ENCODE assay signal across 3 cellular contexts in the genomic region with DNA sequence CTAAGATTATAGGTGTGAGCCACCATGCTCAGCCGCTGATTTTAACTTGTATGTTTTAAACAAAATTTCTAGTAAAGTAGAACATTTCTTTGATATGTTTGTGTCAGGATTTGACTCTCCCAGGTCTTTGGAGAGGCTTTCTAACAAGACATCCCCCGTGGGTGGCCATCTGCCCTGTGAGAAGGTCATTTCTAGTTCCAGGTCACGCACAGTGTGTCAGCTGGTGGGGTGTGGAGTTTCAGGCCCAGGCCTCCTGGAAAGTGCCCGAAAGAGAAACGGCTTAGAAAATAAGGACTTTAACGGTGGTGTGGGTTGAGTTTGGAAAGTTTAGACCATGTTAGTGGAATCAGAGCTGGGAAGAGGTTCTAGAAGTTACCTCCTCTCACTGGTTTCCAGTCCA. TPM values are rescaled to one million over a fixed set of nuclear protein-coding genes. Genes with fewer than 3 reads are reported as not detected.
"Had no signal": no experiment of that assay in that cellular context is flagged by ENCODE, and none has a peak within 500 bp of the region (broad histone marks: within the 10 kb centered on the region; RNA-seq: fewer than 3 reads in every experiment).

No MANE protein-coding gene starts in this region.

RNA-seq across cellular contexts. Expression of a gene that starts 37.3 kb away (rescaled TPM):
- total RNA-seq: activated naive CD8-positive, alpha-beta T cell treated with anti-CD3 and anti-CD28 coated beads for 36 hours had no signal

RNA-seq across cellular contexts. Expression of a gene that starts 48.3 kb away (rescaled TPM):
- total RNA-seq: cardiac septum, chondrocyte had no signal
